ENCODE assay signal across 9 cellular contexts in the genomic region with DNA sequence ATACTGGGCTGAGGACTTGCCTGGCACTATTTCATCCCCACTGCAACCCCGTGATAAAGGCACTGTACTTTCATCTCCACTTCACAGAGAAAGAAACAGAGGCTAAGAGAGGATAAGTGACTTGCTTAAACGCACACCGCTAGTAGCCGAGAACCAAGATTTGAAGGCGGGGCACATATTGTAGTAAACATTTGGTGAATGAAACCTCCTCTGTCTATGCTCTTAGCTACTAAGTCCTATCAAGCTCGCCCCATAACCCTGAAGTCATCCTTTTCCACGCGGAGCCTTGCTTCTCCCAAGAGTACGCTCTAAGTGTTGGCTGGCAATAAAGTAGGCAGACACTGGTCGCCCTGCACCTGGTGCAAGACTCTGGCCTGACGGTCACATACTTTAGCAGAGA. TPM values are rescaled to one million over a fixed set of nuclear protein-coding genes. Genes with fewer than 3 reads are reported as not detected.
DNase-seq lines count a peak whose midpoint lies in the region; ATAC-seq and TF ChIP-seq lines count a peak whose summit lies in the region.
"Had no signal": no experiment of that assay in that cellular context is flagged by ENCODE, and none has a peak within 500 bp of the region (broad histone marks: within the 10 kb centered on the region; RNA-seq: fewer than 3 reads in every experiment).

No MANE protein-coding gene starts in this region.

- ATAC-seq in GM19463 (IDR thresholded peaks at IDR 0.05; ENCODE audit: unreplicated experiment), result no peak

- H3K36me3 Mint-ChIP-seq in CD14-positive monocyte (no peaks in the 10 kb centered on the region), neural progenitor cell (no peaks in the 10 kb centered on the region)

- H3K27ac Mint-ChIP-seq in CD14-positive monocyte (peak overlapping the region in 1 of 7 donors; percentile 7), neural progenitor cell (no peak overlapping the region)

- peaks cover 15% of the 10 kb centered on the region for H3K79me2 ChIP-seq in neural progenitor cell (ENCODE audit: low read depth)

- H3K9me3 Mint-ChIP-seq in CD14-positive monocyte (peaks cover 0 to 2% (median 0%) of the 10 kb centered on the region in 7 donors), neural progenitor cell (no peaks in the 10 kb centered on the region)

- peak overlapping the region; percentile 85 for H3K4me2 ChIP-seq in neural progenitor cell

- TF ChIP-seq CTCF in CD14-positive monocyte (IDR thresholded peaks at IDR 0.05), result no peak
- no peak for TF ChIP-seq CTCF in neural progenitor cell (IDR thresholded peaks at IDR 0.05)

- intact Hi-C loops in CD14-positive monocyte (cut with micrococcal nuclease), result no loop called here

- H3K27me3 ChIP-seq in NT2/D1 (ENCODE audit: insufficient read depth, insufficient read length) (peaks cover 21% of the 10 kb centered on the region), neural progenitor cell (peaks cover 33% of the 10 kb centered on the region)

- DNase-seq in CD14-positive monocyte (ENCODE audit: low spot score), result no peak
- DNase-seq in NT2/D1 (ENCODE audit: low read depth, low spot score), result no peak
- peak; percentile 62 to 83 for DNase-seq in erythroblast (lab: John Stamatoyannopoulos, UW)
- no peak for DNase-seq in neural progenitor cell (ENCODE audit: low spot score)
- no peak for DNase-seq in foreskin melanocyte
- no peak for DNase-seq in MV-4-11 (lab: John Stamatoyannopoulos, UW)
- DNase-seq in NAMALWA (ENCODE audit: low spot score), result no peak
- DNase-seq: T1000 had no signal

- H3K27me3 Mint-ChIP-seq in CD14-positive monocyte (ENCODE audit: low read depth in 3 of 3) (peaks cover 4 to 22% (median 14%) of the 10 kb centered on the region in 3 donors), neural progenitor cell (ENCODE audit: insufficient read depth, low read depth) (no peaks in the 10 kb centered on the region)

- H3K9ac ChIP-seq in NT2/D1 (ENCODE audit: insufficient read length, low read depth), result peak overlapping the region; percentile 61
- H3K9ac ChIP-seq in neural progenitor cell, result no peak overlapping the region

- H3K4me1 Mint-ChIP-seq in CD14-positive monocyte (peaks cover 15% of the 10 kb centered on the region), neural progenitor cell (peaks cover 14% of the 10 kb centered on the region)

- no peak overlapping the region for H2AFZ ChIP-seq in neural progenitor cell (replicated peaks)

- no peak for TF ChIP-seq POLR2A in erythroblast (IDR thresholded peaks at IDR 0.05; ENCODE audit: low read length)

- no peaks in the 10 kb centered on the region for H3F3A ChIP-seq in neural progenitor cell (ENCODE audit: low read depth)

- H3K4me3 ChIP-seq in NT2/D1 (ENCODE audit: insufficient read length, low read depth) (peak overlapping the region; percentile 45), neural progenitor cell (peak overlapping the region; percentile 77)

- H3K4me3 Mint-ChIP-seq in CD14-positive monocyte (peak overlapping the region; percentile 78 to 83), neural progenitor cell (peak overlapping the region; percentile 80)

- no peaks in the 10 kb centered on the region for H3K9me3 ChIP-seq in NT2/D1 (ENCODE audit: insufficient read depth, low read length)
- no peaks in the 10 kb centered on the region for H3K9me3 ChIP-seq in neural progenitor cell (ENCODE audit: low read depth)

- H3K27ac ChIP-seq in neural progenitor cell, result no peak overlapping the region

- no peaks in the 10 kb centered on the region for H4K20me1 ChIP-seq in neural progenitor cell (ENCODE audit: low read depth)

- H3K4me1 ChIP-seq in NT2/D1 (ENCODE audit: insufficient read depth, insufficient read length), result peaks cover 4% of the 10 kb centered on the region
- peaks cover 7% of the 10 kb centered on the region for H3K4me1 ChIP-seq in neural progenitor cell

- H3K36me3 ChIP-seq in NT2/D1 (ENCODE audit: insufficient read depth, insufficient read length, low read length) (no peaks in the 10 kb centered on the region), neural progenitor cell (no peaks in the 10 kb centered on the region)

RNA-seq across cellular contexts. Expression of a gene that starts 1.1 kb away (rescaled TPM):
- 1 to 10 TPM; 4.3 to 4.4 TPM for polyA plus RNA-seq in CD14-positive monocyte
- total RNA-seq in neural progenitor cell (ENCODE audit: low replicate concordance), result 13.2 and 28.8 TPM in 2 replicates

Comparison
In these comparisons a context has a peak if more than half of its experiments do, and no peak if none do; other contexts are left out.
1. DNase-seq: peak in erythroblast (2 of 2); none in CD14-positive monocyte (single experiment), NT2/D1 (single experiment), neural progenitor cell (single experiment), foreskin melanocyte (single experiment), MV-4-11 (single experiment) and NAMALWA (single experiment).